1 cellular context compared by ENCODE assay signal in genomic region chr13:21567714-21568113, GRCh38.
TF ChIP-seq lines count a peak whose summit lies in the region.

No MANE protein-coding gene starts in this region.

TF ChIP-seq in K562, 482 proteins besides CTCF, POLR2A, EP300 and RAD21 (continued from another document and continues in another):
- 0 out of 4 replicates have a peak, but pooled peaks of 1 of the 2 experiments have one; percentile 36 for TF ChIP-seq MNT (conservative IDR thresholded peaks at IDR 0.05)
- TF ChIP-seq ZNF316 (IDR thresholded peaks at IDR 0.05) = peak; percentile 55; the same call in 1 of the 2 replicates
- TF ChIP-seq PHB (CRISPR knock-in tag; IDR thresholded peaks at IDR 0.05) = no peak
- peak; percentile 75 for TF ChIP-seq TCF3 (CRISPR knock-in tag; IDR thresholded peaks at IDR 0.05)
- TF ChIP-seq STAT5A (IDR thresholded peaks at IDR 0.05; ENCODE audit: borderline replicate concordance, low read length) = peak; percentile 22; the same call in 1 of the 2 replicates
- TF ChIP-seq ARNT (IDR thresholded peaks at IDR 0.05) = no peak
- TF ChIP-seq MAFG (tag; conservative IDR thresholded peaks at IDR 0.05) = peak; percentile 66
- TF ChIP-seq SOX6 (IDR thresholded peaks at IDR 0.05) = peak; percentile 86
- TF ChIP-seq NONO (IDR thresholded peaks at IDR 0.05; ENCODE audit: low read depth in 2 of 2, low read length in 1 of 2) = 0 out of 4 replicates have a peak, but pooled peaks of 1 of the 2 experiments have one; percentile 31
- TF ChIP-seq MTA2 (IDR thresholded peaks at IDR 0.05; ENCODE audit: low read depth) = peak; percentile 42; the same call in 1 of the 2 replicates
- TF ChIP-seq FOSL1 (tag; conservative IDR thresholded peaks at IDR 0.05) = peak; percentile 66
- TF ChIP-seq PTRF (tag; IDR thresholded peaks at IDR 0.05) = no peak
- TF ChIP-seq HMBOX1 (IDR thresholded peaks at IDR 0.05) = peak; percentile 99
- TF ChIP-seq TAL1 (IDR thresholded peaks at IDR 0.05) = peak; percentile 69
- no peak for TF ChIP-seq ZNF143 (CRISPR knock-in tag; IDR thresholded peaks at IDR 0.05)
- TF ChIP-seq CBFA2T3 (IDR thresholded peaks at IDR 0.05) = peak; percentile 83
- peak; percentile 90 for TF ChIP-seq SMARCA4 (IDR thresholded peaks at IDR 0.05)
- peak; percentile 90 for TF ChIP-seq SMARCE1 (IDR thresholded peaks at IDR 0.05)
- peak; percentile 67; the same call in 1 of the 2 replicates for TF ChIP-seq MECOM (CRISPR knock-in tag; IDR thresholded peaks at IDR 0.05)
- TF ChIP-seq ARID1B (IDR thresholded peaks at IDR 0.05) = peak; percentile 90
- no peak for TF ChIP-seq MYBL2 (IDR thresholded peaks at IDR 0.05; ENCODE audit: low read depth)
- TF ChIP-seq MYBL2 (CRISPR knock-in tag; IDR thresholded peaks at IDR 0.05; ENCODE audit: borderline replicate concordance) = no peak
- peak in 1 of 2 experiments; percentile 53; a peak in 1 of 4 replicates for TF ChIP-seq RCOR1 (IDR thresholded peaks at IDR 0.05; ENCODE audit: borderline replicate concordance in 1 of 2, low read depth in 2 of 2, low read length in 2 of 2)
- no peak for TF ChIP-seq ELF4 (CRISPR knock-in tag; IDR thresholded peaks at IDR 0.05)
- TF ChIP-seq ATF6 (CRISPR knock-in tag; IDR thresholded peaks at IDR 0.05) = no peak
- TF ChIP-seq, protein P1, sequence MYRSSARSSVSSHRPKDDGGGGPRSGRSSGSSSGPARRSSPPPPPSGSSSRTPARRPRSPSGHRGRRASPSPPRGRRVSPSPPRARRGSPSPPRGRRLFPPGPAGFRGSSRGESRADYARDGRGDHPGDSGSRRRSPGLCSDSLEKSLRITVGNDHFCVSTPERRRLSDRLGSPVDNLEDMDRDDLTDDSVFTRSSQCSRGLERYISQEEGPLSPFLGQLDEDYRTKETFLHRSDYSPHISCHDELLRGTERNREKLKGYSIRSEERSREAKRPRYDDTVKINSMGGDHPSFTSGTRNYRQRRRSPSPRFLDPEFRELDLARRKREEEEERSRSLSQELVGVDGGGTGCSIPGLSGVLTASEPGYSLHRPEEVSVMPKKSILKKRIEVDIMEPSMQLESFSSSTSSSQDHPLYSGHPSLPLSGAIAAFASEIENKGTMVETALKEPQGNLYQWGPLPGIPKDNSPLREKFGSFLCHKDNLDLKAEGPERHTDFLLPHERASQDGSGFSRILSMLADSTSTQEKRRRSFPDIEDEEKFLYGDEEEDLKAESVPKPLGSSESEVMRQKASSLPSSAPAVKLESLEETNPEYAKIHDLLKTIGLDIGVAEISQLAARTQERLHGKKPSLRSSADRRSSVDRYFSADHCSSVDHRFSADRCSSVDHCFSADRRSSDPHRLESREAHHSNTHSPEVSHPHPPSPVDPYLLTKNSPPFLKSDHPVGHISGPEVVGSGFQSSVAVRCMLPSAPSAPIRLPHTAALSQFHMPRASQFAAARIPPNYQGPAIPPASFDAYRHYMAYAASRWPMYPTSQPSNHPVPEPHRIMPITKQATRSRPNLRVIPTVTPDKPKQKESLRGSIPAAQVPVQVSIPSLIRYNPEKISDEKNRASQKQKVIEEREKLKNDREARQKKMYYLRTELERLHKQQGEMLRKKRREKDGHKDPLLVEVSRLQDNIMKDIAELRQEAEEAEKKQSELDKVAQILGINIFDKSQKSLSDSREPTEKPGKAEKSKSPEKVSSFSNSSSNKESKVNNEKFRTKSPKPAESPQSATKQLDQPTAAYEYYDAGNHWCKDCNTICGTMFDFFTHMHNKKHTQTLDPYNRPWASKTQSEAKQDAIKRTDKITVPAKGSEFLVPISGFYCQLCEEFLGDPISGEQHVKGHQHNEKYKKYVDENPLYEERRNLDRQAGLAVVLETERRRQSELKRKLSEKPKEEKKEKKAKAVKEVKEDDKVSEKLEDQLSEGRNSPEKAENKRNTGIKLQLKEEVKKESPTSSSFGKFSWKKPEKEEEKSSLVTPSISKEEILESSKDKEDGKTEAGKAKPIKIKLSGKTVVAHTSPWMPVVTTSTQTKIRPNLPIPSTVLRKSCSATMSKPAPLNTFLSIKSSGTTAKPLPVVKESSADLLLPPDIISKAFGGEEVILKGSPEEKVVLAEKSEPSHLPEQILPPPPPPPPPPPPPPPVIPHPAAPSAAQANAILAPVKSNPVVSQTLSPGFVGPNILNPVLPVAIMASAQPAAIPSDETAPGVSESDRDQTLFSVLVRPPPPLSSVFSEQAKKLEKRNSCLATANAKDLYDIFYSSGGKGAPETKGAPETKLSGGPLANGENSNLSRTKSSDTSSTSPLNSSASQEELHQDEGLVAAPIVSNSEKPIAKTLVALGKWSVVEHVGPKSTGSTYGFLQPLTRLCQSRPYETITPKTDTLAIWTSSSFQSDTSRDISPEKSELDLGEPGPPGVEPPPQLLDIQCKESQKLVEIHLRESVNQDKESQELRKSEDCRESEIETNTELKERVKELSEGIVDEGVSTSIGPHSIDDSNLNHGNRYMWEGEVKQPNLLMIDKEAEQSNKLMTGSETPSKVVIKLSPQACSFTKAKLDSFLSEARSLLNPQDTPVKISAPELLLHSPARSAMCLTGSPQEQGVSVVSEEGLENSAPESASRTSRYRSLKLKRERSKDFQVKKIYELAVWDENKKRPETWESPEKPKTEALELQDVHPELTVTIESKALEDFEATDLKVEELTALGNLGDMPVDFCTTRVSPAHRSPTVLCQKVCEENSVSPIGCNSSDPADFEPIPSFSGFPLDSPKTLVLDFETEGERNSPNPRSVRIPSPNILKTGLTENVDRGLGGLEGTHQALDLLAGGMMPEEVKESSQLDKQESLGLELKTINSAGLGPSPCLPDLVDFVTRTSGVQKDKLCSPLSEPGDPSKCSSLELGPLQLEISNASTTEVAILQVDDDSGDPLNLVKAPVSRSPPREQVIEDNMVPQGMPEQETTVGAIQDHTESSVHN (IDR thresholded peaks at IDR 0.05; ENCODE audit: borderline replicate concordance in 1 of 2, low read depth in 1 of 2) = no peak
- TF ChIP-seq ZNF41 (CRISPR knock-in tag; conservative IDR thresholded peaks at IDR 0.05) = no peak
- TF ChIP-seq SETDB1 (IDR thresholded peaks at IDR 0.05; ENCODE audit: low read length) = no peak
- TF ChIP-seq TEAD4 (IDR thresholded peaks at IDR 0.05; ENCODE audit: low read length) = peak; percentile 62
- TF ChIP-seq TEAD4 (CRISPR knock-in tag; IDR thresholded peaks at IDR 0.05; ENCODE audit: borderline replicate concordance) = no peak
- 0 out of 4 replicates have a peak, but pooled peaks of 1 of the 2 experiments have one; percentile 21 for TF ChIP-seq FOXA3 (CRISPR knock-in tag; conservative IDR thresholded peaks at IDR 0.05 in 1 of 2, IDR thresholded peaks at IDR 0.05 in 1 of 2)
- peak; percentile 71 for TF ChIP-seq C11orf30 (IDR thresholded peaks at IDR 0.05; ENCODE audit: low read depth)
- peak; percentile 98 for TF ChIP-seq SMARCB1 (IDR thresholded peaks at IDR 0.05; ENCODE audit: insufficient read length, low read depth)
- TF ChIP-seq CBFA2T2 (conservative IDR thresholded peaks at IDR 0.05) = peak; percentile 64; the same call in 1 of the 2 replicates
- no peak for TF ChIP-seq E2F8 (IDR thresholded peaks at IDR 0.05; ENCODE audit: low read depth, partially characterized antibody)
- peak; percentile 40 to 51 for TF ChIP-seq KDM1A (IDR thresholded peaks at IDR 0.05)
- TF ChIP-seq ZBTB33 (CRISPR knock-in tag; IDR thresholded peaks at IDR 0.05) = no peak
- TF ChIP-seq NR1H2 (CRISPR knock-in tag; IDR thresholded peaks at IDR 0.05) = no peak
- peak; percentile 94 for TF ChIP-seq NFE2 (IDR thresholded peaks at IDR 0.05; ENCODE audit: low read depth)
- TF ChIP-seq, protein P2, sequence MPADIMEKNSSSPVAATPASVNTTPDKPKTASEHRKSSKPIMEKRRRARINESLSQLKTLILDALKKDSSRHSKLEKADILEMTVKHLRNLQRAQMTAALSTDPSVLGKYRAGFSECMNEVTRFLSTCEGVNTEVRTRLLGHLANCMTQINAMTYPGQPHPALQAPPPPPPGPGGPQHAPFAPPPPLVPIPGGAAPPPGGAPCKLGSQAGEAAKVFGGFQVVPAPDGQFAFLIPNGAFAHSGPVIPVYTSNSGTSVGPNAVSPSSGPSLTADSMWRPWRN (IDR thresholded peaks at IDR 0.05; ENCODE audit: low read depth) = no peak
- 0 out of 2 replicates have a peak, but pooled peaks have one; percentile 56 for TF ChIP-seq KLF16 (IDR thresholded peaks at IDR 0.05)
